In the genomic region with DNA sequence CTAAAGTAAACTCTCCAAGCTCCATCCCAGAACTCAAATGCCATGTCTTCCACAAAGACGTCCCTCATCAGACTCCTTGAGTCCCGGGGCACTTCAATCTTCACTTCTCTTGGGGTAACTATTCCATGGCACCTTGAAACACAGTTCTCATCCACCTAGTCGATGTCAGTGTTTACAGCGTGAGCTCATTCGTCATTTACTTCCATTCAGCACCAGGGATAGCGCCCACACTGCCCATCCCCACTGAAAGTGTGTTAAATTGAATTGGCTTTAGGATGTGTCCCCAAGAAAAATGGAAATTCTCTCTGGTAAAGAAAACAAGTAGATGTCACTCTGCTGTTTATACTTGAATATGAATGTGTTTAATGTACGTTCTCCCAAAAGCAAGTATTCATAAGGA, we compare ENCODE assay signal across 10 cellular contexts. TPM values are rescaled to one million over a fixed set of nuclear protein-coding genes. Genes with fewer than 3 reads are reported as not detected.
DNase-seq lines count a peak whose midpoint lies in the region; ATAC-seq, FAIRE-seq and TF ChIP-seq lines count a peak whose summit lies in the region.
"Had no signal": no experiment of that assay in that cellular context is flagged by ENCODE, and none has a peak within 500 bp of the region (broad histone marks: within the 10 kb centered on the region; RNA-seq: fewer than 3 reads in every experiment).

No MANE protein-coding gene starts in this region.

- POLR2A ChIA-PET in HCT116 (lab: Charles Lee): no interaction called here
- POLR2A ChIA-PET in K562 (lab: Yijun Ruan, JAX): interaction anchor here (1.0 to 1.1 kb wide), 3 partner anchors 9 to 14 kb away, joined by 3 to 5 read pairs (median 3); no protein-coding TSS in a partner anchor

- no peak overlapping the region for H2AFZ ChIP-seq in HCT116 (ENCODE audit: low read depth, low read length, poor library complexity, severe bottlenecking)
- H2AFZ ChIP-seq in K562 (ENCODE audit: low read depth, low read length): no peak overlapping the region

- no peak for TF ChIP-seq CTCF in HCT116 (IDR thresholded peaks at IDR 0.05 in 2 of 3, conservative IDR thresholded peaks at IDR 0.05 in 1 of 3; ENCODE audit: borderline replicate concordance in 1 of 3, insufficient read depth in 1 of 3, low read depth in 2 of 3, low read length in 2 of 3)
- TF ChIP-seq CTCF in K562 (IDR thresholded peaks at IDR 0.05 in 2 of 3, conservative IDR thresholded peaks at IDR 0.05 in 1 of 3; ENCODE audit: insufficient read depth in 2 of 3, low read depth in 1 of 3, low read length in 3 of 3): no peak

- H3K9me2 ChIP-seq in HCT116 (ENCODE audit: insufficient read depth): no peaks in the 10 kb centered on the region

- H3K27me3 ChIP-seq in HCT116 (ENCODE audit: insufficient read depth, low read length) (peaks cover 49% of the 10 kb centered on the region), K562 (ENCODE audit: control insufficient read depth in 2 of 2, insufficient read depth in 2 of 2, low read length in 2 of 2) (peaks cover 0 to 11% of the 10 kb centered on the region in 2 experiments; a peak in 3 of 5 replicates)
- H3K27me3 ChIP-seq: colonic mucosa had no signal

- no peaks in the 10 kb centered on the region for H3K9me3 ChIP-seq in HCT116 (ENCODE audit: control insufficient read depth in 1 of 2, insufficient read depth in 1 of 2, low read depth in 1 of 2, low read length in 2 of 2)
- H3K9me3 ChIP-seq in K562 (replicated peaks; ENCODE audit: control insufficient read depth, insufficient read depth, low read depth, low read length): no peaks in the 10 kb centered on the region
- H3K9me3 ChIP-seq: colonic mucosa had no signal

- H3K9me1 ChIP-seq in K562 (ENCODE audit: control insufficient read depth, insufficient read depth, low read length): no peaks in the 10 kb centered on the region

- H3K4me2 ChIP-seq in HCT116 (ENCODE audit: low read length) (no peak overlapping the region), K562 (ENCODE audit: insufficient read depth, low read length) (no peak overlapping the region)

- DNase-seq in HCT116 (ENCODE audit: low read depth, low spot score) (no peak), MV-4-11 (lab: John Stamatoyannopoulos, UW) (peak; percentile 32), K562 (ENCODE audit: extremely low read depth in 1 of 4, low spot score in 3 of 4) (peak in 3 of 4 experiments; percentile 22 to 42 (median 24)), lung microvascular endothelial cell (ENCODE audit: low read depth in 2 of 2) (peak; percentile 46 to 51)
- DNase-seq: activated T-cell treated with anti-CD3 and anti-CD28 coated beads, Interleukin-2, amount 50 U/mL, for 1 hour; colonic mucosa; stimulated activated CD4-positive, alpha-beta T cell treated with anti-CD3 and anti-CD28 coated beads, Interleukin-2, amount 100 ng/mL, for 24 hours had no signal

- CTCF ChIA-PET in HCT116 (lab: Charles Lee): no interaction called here
- CTCF ChIA-PET in K562 (lab: Yijun Ruan, JAX; ENCODE audit: low intra/inter-chr PET ratio): no interaction called here

- TF ChIP-seq POLR2A in HCT116 (IDR thresholded peaks at IDR 0.05; ENCODE audit: borderline replicate concordance, extremely low read depth, insufficient read depth, insufficient read length) (no peak), K562 (conservative IDR thresholded peaks at IDR 0.05) (no peak)

- H3K9ac ChIP-seq in HCT116 (ENCODE audit: low read length): no peak overlapping the region
- H3K9ac ChIP-seq in K562 (ENCODE audit: insufficient read depth in 1 of 2, low read depth in 2 of 2, low read length in 2 of 2): no peak overlapping the region

- H4K20me1 ChIP-seq in HCT116 (ENCODE audit: insufficient read depth): no peaks in the 10 kb centered on the region
- no peaks in the 10 kb centered on the region for H4K20me1 ChIP-seq in K562 (replicated peaks; ENCODE audit: control insufficient read depth, insufficient read depth, low read length)

- peak; percentile 84 for FAIRE-seq in K562 (lab: Jason Lieb, UNC)

- no peak for TF ChIP-seq RAD21 in HCT116 (IDR thresholded peaks at IDR 0.05; ENCODE audit: low read depth)
- no peak for TF ChIP-seq RAD21 in K562 (CRISPR knock-in tag; conservative IDR thresholded peaks at IDR 0.05 in 1 of 2, IDR thresholded peaks at IDR 0.05 in 1 of 2)

- in situ Hi-C loops in K562 (cut with MboI): no loop called here

- intact Hi-C loops in HCT116 (cut with micrococcal nuclease): no loop called here
- intact Hi-C loops in K562 (cut with micrococcal nuclease): no loop called here

- H3K4me1 ChIP-seq in HCT116 (ENCODE audit: control insufficient read depth in 1 of 2, insufficient read depth in 2 of 2, low read length in 2 of 2): no peaks in the 10 kb centered on the region
- no peaks in the 10 kb centered on the region for H3K4me1 ChIP-seq in K562 (replicated peaks in 1 of 2; ENCODE audit: control insufficient read depth in 2 of 2, insufficient read depth in 2 of 2, low read length in 2 of 2)
- H3K4me1 ChIP-seq: colonic mucosa had no signal

- ATAC-seq in HCT116 (no peak), K562 (no peak), GM18517 (IDR thresholded peaks at IDR 0.05; ENCODE audit: unreplicated experiment) (no peak), GM18498 (IDR thresholded peaks at IDR 0.05; ENCODE audit: unreplicated experiment) (no peak), HG02610 (IDR thresholded peaks at IDR 0.05; ENCODE audit: unreplicated experiment) (no peak)

- no peak for TF ChIP-seq EP300 in K562 (IDR thresholded peaks at IDR 0.05; ENCODE audit: low read length)

- RAD21 ChIA-PET in HCT116 (lab: Charles Lee; ENCODE audit: low non-redundant PET in 1 of 2, low total read pairs in 2 of 2, uncharacterized antibody in 2 of 2, unreplicated experiment in 2 of 2): no interaction called here

- H3K27ac ChIP-seq in HCT116 (ENCODE audit: low read depth, low read length) (no peak overlapping the region), K562 (ENCODE audit: extremely low read depth, low read depth, low read length) (no peak overlapping the region)
- H3K27ac ChIP-seq: colonic mucosa had no signal

- no peak overlapping the region for H3K4me3 ChIP-seq in HCT116 (replicated peaks in 1 of 2; ENCODE audit: low read depth in 1 of 2, low read length in 2 of 2)
- no peak overlapping the region for H3K4me3 ChIP-seq in K562
- H3K4me3 ChIP-seq: colonic mucosa had no signal

- H3K36me3 ChIP-seq in HCT116 (ENCODE audit: control insufficient read depth in 1 of 2, insufficient read depth in 2 of 2, low read length in 2 of 2): no peaks in the 10 kb centered on the region
- H3K36me3 ChIP-seq in K562 (ENCODE audit: control insufficient read depth, insufficient read depth, low read length): no peaks in the 10 kb centered on the region
- H3K36me3 ChIP-seq: colonic mucosa had no signal

- 0% methylated on average over 7 of the region's 7 CpGs for WGBS in K562 (ENCODE audit: insufficient coverage, low coverage, missing lambda C conversion rate)

- no TSS peak for BruUV-seq in HCT116 (replicated peaks; lab: Mats Ljungman, UMichigan)
- BruUV-seq in K562 (replicated peaks; lab: Mats Ljungman, UMichigan): no TSS peak

- no peaks in the 10 kb centered on the region for H3K79me2 ChIP-seq in HCT116 (ENCODE audit: insufficient read depth, low read length)
- H3K79me2 ChIP-seq in K562 (ENCODE audit: control insufficient read depth, insufficient read depth, low read length): no peaks in the 10 kb centered on the region

RNA-seq across cellular contexts. Expression of gene KCNK15, which starts 31.3 kb away (rescaled TPM):
- total RNA-seq in HCT116 (2021; ENCODE audit: unreplicated experiment) (not detected), K562 (2014; rRNA removed) (0.16 and 0.23 TPM in 2 replicates), K562 (2014; rRNA removed; fragmentation: Illumina TruSeq; extraction: Trizol) (0.10 TPM in 1 of 2 replicates, not detected in the other), K562 (2015; rRNA removed; fragmentation: Illumina TruSeq; extraction: Trizol) (not detected in 2 replicates), K562 (2021) (0.11 and 0.38 TPM in 2 replicates), lung microvascular endothelial cell (not detected in 2 replicates)
- polyA plus RNA-seq in HCT116 (2012): not detected in 2 replicates
- 0.42 TPM in 1 of 2 replicates, not detected in the other for total RNA-seq in K562 (2011; cell fraction: chromatin; rRNA removed; ENCODE audit: low replicate concordance)
- total RNA-seq in K562 (2011; cell fraction: nucleolus; rRNA removed): 0.79 and 1.0 TPM in 2 replicates
- 0.66 TPM in 1 of 2 replicates, not detected in the other for total RNA-seq in K562 (2011; cell fraction: nucleoplasm; rRNA removed)
- polyA plus RNA-seq in K562 (2011; rRNA removed) (0.03 TPM in 1 of 2 replicates, not detected in the other), K562 (2014; fragmentation: Illumina TruSeq; extraction: Trizol) (0.07 TPM in 1 of 2 replicates, not detected in the other), K562 (2014; fragmentation: Nextera tagmentation; extraction: Ambion mirVana) (not detected), K562 (2014; rRNA removed) (0.30 TPM in 1 of 2 replicates, not detected in the other)
- 0.01 and 0.10 TPM in 2 replicates for polyA plus RNA-seq in K562 (2011; cell fraction: cytosol; rRNA removed)
- not detected in 2 replicates for polyA plus RNA-seq in K562 (2011; cell fraction: nucleus; rRNA removed)
- polyA plus RNA-seq in K562 (2012): 0.21 and 0.79 TPM in 2 replicates
- 0.07 TPM in 1 of 2 replicates, not detected in the other for polyA minus RNA-seq in K562 (2011; rRNA and poly(A)+ RNA removed)
- 0.64 TPM in 1 of 2 replicates, not detected in the other for polyA minus RNA-seq in K562 (2011; cell fraction: cytosol; rRNA and poly(A)+ RNA removed)
- polyA minus RNA-seq in K562 (2011; cell fraction: nucleus; rRNA and poly(A)+ RNA removed): 0.33 and 0.67 TPM in 2 replicates

RNA-seq across cellular contexts. Expression of gene RIMS4, which starts 33.4 kb away (rescaled TPM):
- 0.05 TPM for total RNA-seq in HCT116 (2021; ENCODE audit: unreplicated experiment)
- not detected in 2 replicates for polyA plus RNA-seq in HCT116 (2012)
- total RNA-seq in K562 (2011; cell fraction: chromatin; rRNA removed; ENCODE audit: low replicate concordance): not detected in 2 replicates
- not detected in 2 replicates for total RNA-seq in K562 (2011; cell fraction: nucleolus; rRNA removed)
- total RNA-seq in K562 (2011; cell fraction: nucleoplasm; rRNA removed): not detected in 2 replicates
- total RNA-seq in K562 (2014; rRNA removed): not detected in 2 replicates
- not detected in 2 replicates for total RNA-seq in K562 (2014; rRNA removed; fragmentation: Illumina TruSeq; extraction: Trizol)
- total RNA-seq in K562 (2015; rRNA removed; fragmentation: Illumina TruSeq; extraction: Trizol): not detected in 2 replicates
- total RNA-seq in K562 (2021): not detected in 2 replicates
- polyA plus RNA-seq in K562 (2011; rRNA removed): not detected in 2 replicates
- polyA plus RNA-seq in K562 (2011; cell fraction: cytosol; rRNA removed): 0.01 TPM in 1 of 2 replicates, not detected in the other
- not detected in 2 replicates for polyA plus RNA-seq in K562 (2011; cell fraction: nucleus; rRNA removed)
- polyA plus RNA-seq in K562 (2012): 0.03 TPM in 1 of 2 replicates, not detected in the other
- polyA plus RNA-seq in K562 (2014; fragmentation: Illumina TruSeq; extraction: Trizol): not detected in 2 replicates
- not detected for polyA plus RNA-seq in K562 (2014; fragmentation: Nextera tagmentation; extraction: Ambion mirVana)
- 0.01 and 0.04 TPM in 2 replicates for polyA plus RNA-seq in K562 (2014; rRNA removed)
- polyA minus RNA-seq in K562 (2011; rRNA and poly(A)+ RNA removed): not detected in 2 replicates
- polyA minus RNA-seq in K562 (2011; cell fraction: cytosol; rRNA and poly(A)+ RNA removed): not detected in 2 replicates
- not detected in 2 replicates for polyA minus RNA-seq in K562 (2011; cell fraction: nucleus; rRNA and poly(A)+ RNA removed)
- under 0.01 TPM in 1 of 2 replicates, not detected in the other for total RNA-seq in lung microvascular endothelial cell

Comparison
In these comparisons a context has a peak if more than half of its experiments do, and no peak if none do; other contexts are left out.
1. Of the 22 proteins assayed by ChIP-seq in both K562 and HCT116: peak only in K562: none; only in HCT116: none; in both: REST; in neither: 21.